ENCODE assay signal across 8 cellular contexts in genomic region chr12:50283924-50284236, GRCh38. TPM values are rescaled to one million over a fixed set of nuclear protein-coding genes. Genes with fewer than 3 reads are reported as not detected.
DNase-seq lines count a peak whose midpoint lies in the region; ATAC-seq and TF ChIP-seq lines count a peak whose summit lies in the region.

No MANE protein-coding gene starts in this region.

- H3K79me2 ChIP-seq in PC-9 (ENCODE audit: low read depth) = peaks cover 54% of the 10 kb centered on the region

- DNase-seq in activated naive CD4-positive, alpha-beta T cell treated with Interleukin-2 at 50 U/mL for 16 hours = no peak
- DNase-seq in PC-9 (no peak), endodermal cell (no peak), myocyte (ENCODE audit: low read depth) (peak; percentile 60)
- DNase-seq in stimulated activated CD4-positive, alpha-beta T cell treated with anti-CD3 and anti-CD28 coated beads, Interleukin-4, amount 100 ng/mL, for 4 hours = no peak
- no peak for DNase-seq in activated effector memory CD4-positive, alpha-beta T cell treated with anti-CD3 and anti-CD28 coated beads, Interleukin-2, amount 50 U/mL, for 16 hours

- peaks cover 6% of the 10 kb centered on the region; the same call in 1 of the 2 replicates for H3F3A ChIP-seq in PC-9 (ENCODE audit: insufficient read depth, low read depth)

- H2AFZ ChIP-seq in PC-9 = peak overlapping the region; percentile 99

- intact Hi-C loops in PC-9 (cut with micrococcal nuclease; ENCODE audit: unreplicated experiment) = loop anchor here (1.0 kb wide), 3 partner anchors 32 to 60 kb away; no protein-coding TSS in a partner anchor

- peak overlapping the region; percentile 81 for H3K4me3 Mint-ChIP-seq in activated naive CD4-positive, alpha-beta T cell treated with anti-CD3 and anti-CD28 coated beads, Interleukin-2, amount 50 U/mL, for 24 hours
- peak overlapping the region; percentile 78 for H3K4me3 Mint-ChIP-seq in endodermal cell

- H3K4me1 Mint-ChIP-seq in activated naive CD4-positive, alpha-beta T cell treated with anti-CD3 and anti-CD28 coated beads, Interleukin-2, amount 50 U/mL, for 24 hours = peaks cover 21% of the 10 kb centered on the region
- H3K4me1 Mint-ChIP-seq in endodermal cell = peaks cover 12% of the 10 kb centered on the region

- peaks cover under 1% of the 10 kb centered on the region for H3K36me3 Mint-ChIP-seq in activated naive CD4-positive, alpha-beta T cell treated with anti-CD3 and anti-CD28 coated beads, Interleukin-2, amount 50 U/mL, for 24 hours
- H3K36me3 Mint-ChIP-seq in endodermal cell (ENCODE audit: low read depth) = no peaks in the 10 kb centered on the region

- H4K20me1 ChIP-seq in PC-9 (ENCODE audit: insufficient read depth) = no peaks in the 10 kb centered on the region

- H3K4me3 ChIP-seq in PC-9 (peak overlapping the region; percentile 97), endodermal cell (ENCODE audit: low read length) (peak overlapping the region; percentile 82)

- H3K4me2 ChIP-seq in PC-9 = peak overlapping the region; percentile 99

- no peaks in the 10 kb centered on the region for H3K27me3 ChIP-seq in PC-9 (ENCODE audit: insufficient read depth, low read depth)
- peaks cover 7% of the 10 kb centered on the region for H3K27me3 ChIP-seq in endodermal cell (ENCODE audit: control insufficient read depth, insufficient read depth, low read length, poor library complexity, severe bottlenecking)

- 0 out of 2 replicates have a peak, but pooled peaks have one; percentile 3 for TF ChIP-seq CTCF in PC-9 (conservative IDR thresholded peaks at IDR 0.05)
- TF ChIP-seq CTCF in endodermal cell (conservative IDR thresholded peaks at IDR 0.05) = no peak

- ATAC-seq in HG03139 (IDR thresholded peaks at IDR 0.05; ENCODE audit: unreplicated experiment) = no peak

- 68% methylated on average over 4 to 6 of the region's 6 CpGs for WGBS in endodermal cell (ENCODE audit: insufficient coverage in 1 of 2, insufficient read length in 1 of 2), 2 experiments

- H3K9me3 ChIP-seq in PC-9 (ENCODE audit: insufficient read depth, low read depth) (no peaks in the 10 kb centered on the region), endodermal cell (ENCODE audit: control insufficient read depth, low read length) (no peaks in the 10 kb centered on the region)

- peak overlapping the region; percentile 84 for H3K27ac Mint-ChIP-seq in activated naive CD4-positive, alpha-beta T cell treated with anti-CD3 and anti-CD28 coated beads, Interleukin-2, amount 50 U/mL, for 24 hours
- H3K27ac Mint-ChIP-seq in endodermal cell = peak overlapping the region; percentile 90

- H3K9me2 ChIP-seq in PC-9 (ENCODE audit: insufficient read depth) = no peaks in the 10 kb centered on the region

- BruUV-seq in PC-9 (replicated peaks; lab: Mats Ljungman, UMichigan) = TSS peak; percentile 71

- H3K36me3 ChIP-seq in PC-9 (ENCODE audit: low read depth) = 0 out of 2 replicates have a peak, but pooled peaks cover 6% of the 10 kb centered on the region
- no peaks in the 10 kb centered on the region for H3K36me3 ChIP-seq in endodermal cell (ENCODE audit: control insufficient read depth, insufficient read depth, low read length)

- H3K4me1 ChIP-seq in PC-9 (replicated peaks; ENCODE audit: insufficient read depth) (peaks cover 41% of the 10 kb centered on the region), endodermal cell (ENCODE audit: control insufficient read depth, insufficient read depth, low read length) (peaks cover 3% of the 10 kb centered on the region)

- peak overlapping the region; percentile 71 for H3K27ac ChIP-seq in PC-9
- no peak overlapping the region for H3K27ac ChIP-seq in endodermal cell (ENCODE audit: low read depth, low read length)

- H3K9ac ChIP-seq in endodermal cell (ENCODE audit: extremely low read depth, low read length, poor library complexity, severe bottlenecking) = peak overlapping the region; percentile 53

- CTCF ChIA-PET in PC-9 (lab: Charles Lee) = interaction anchor here (0.8 to 1.3 kb wide), 2 partner anchors 31 to 41 kb away, joined by 3 read pairs; no protein-coding TSS in a partner anchor

- POLR2A ChIA-PET in PC-9 (lab: Charles Lee; ENCODE audit: unreplicated experiment) = interaction anchor here (0.6 to 1.6 kb wide), 8 partner anchors 41 to 961 kb away, joined by 3 to 8 read pairs (median 4); partner anchors contain the start of gene TROAP

- H3K9me3 Mint-ChIP-seq in activated naive CD4-positive, alpha-beta T cell treated with anti-CD3 and anti-CD28 coated beads, Interleukin-2, amount 50 U/mL, for 24 hours = no peaks in the 10 kb centered on the region
- no peaks in the 10 kb centered on the region for H3K9me3 Mint-ChIP-seq in endodermal cell

- no peaks in the 10 kb centered on the region for H3K27me3 Mint-ChIP-seq in activated naive CD4-positive, alpha-beta T cell treated with anti-CD3 and anti-CD28 coated beads, Interleukin-2, amount 50 U/mL, for 24 hours
- peaks cover 7% of the 10 kb centered on the region for H3K27me3 Mint-ChIP-seq in endodermal cell (ENCODE audit: insufficient read depth)

RNA-seq across cellular contexts. Expression of gene LIMA1, which starts 0.6 kb away (rescaled TPM):
- 73.1 and 98.6 TPM in 2 replicates for total RNA-seq in PC-9 (2021)
- total RNA-seq in endodermal cell = 10 to 100 TPM; 20.1 to 26.0 TPM
- 28.6 TPM for polyA plus RNA-seq in endodermal cell (2013, experiment 1 of 2)
- 26.3 TPM for polyA plus RNA-seq in endodermal cell (2013, experiment 2 of 2)
- total RNA-seq in myocyte = 137 and 205 TPM in 2 replicates
- 112 TPM for polyA plus RNA-seq in myocyte (2012)
